Comparison of ENCODE assay signal across 30 cellular contexts in genomic region chr3:8903191-8903590, GRCh38.
"Had no signal": no experiment of that assay in that cellular context is flagged by ENCODE, and none has a peak within 500 bp of the region (broad histone marks: within the 10 kb centered on the region; RNA-seq: fewer than 3 reads in every experiment).

No MANE protein-coding gene starts in this region.

- H3K27me3 Mint-ChIP-seq: activated B cell treated with CpG ODN at 0.5 μM for 24 hours; activated naive CD8-positive, alpha-beta T cell treated with anti-CD3 and anti-CD28 coated beads, Interleukin-2, amount 10 ng/mL, durations not matched to agents 7 days and 5 days; brain; T-cell had no signal

- H3K4me2 ChIP-seq: hepatocyte had no signal

- H3K9me3 Mint-ChIP-seq: activated B cell treated with CpG ODN at 0.5 μM for 24 hours; activated naive CD4-positive, alpha-beta T cell treated with anti-CD3 and anti-CD28 coated beads for 36 hours; activated naive CD8-positive, alpha-beta T cell treated with anti-CD3 and anti-CD28 coated beads, Interleukin-2, amount 10 ng/mL, durations not matched to agents 7 days and 5 days; brain; nephron; T-cell had no signal

- H3K27ac Mint-ChIP-seq: activated B cell treated with CpG ODN at 0.5 μM for 24 hours; activated naive CD4-positive, alpha-beta T cell treated with anti-CD3 and anti-CD28 coated beads for 36 hours; activated naive CD8-positive, alpha-beta T cell treated with anti-CD3 and anti-CD28 coated beads, Interleukin-2, amount 10 ng/mL, durations not matched to agents 7 days and 5 days; brain; nephron; T-cell had no signal

- H2AFZ ChIP-seq: hepatocyte had no signal

- H3K36me3 ChIP-seq: neutrophil, pancreas, upper lobe of right lung had no signal

- H3K4me1 ChIP-seq: pancreas, upper lobe of right lung had no signal

- H3K27ac ChIP-seq: hepatocyte, neutrophil, pancreas, upper lobe of right lung had no signal

- H3K4me3 ChIP-seq: hepatocyte, pancreas, upper lobe of right lung had no signal

- DNase-seq: activated B cell treated with CpG ODN at 0.5 μM for 24 hours; activated CD4-positive, alpha-beta T cell treated with anti-CD3 and anti-CD28 coated beads for 4 hours; activated CD4-positive, alpha-beta T cell treated with anti-CD3 and anti-CD28 coated beads, Interleukin-2, amount 50 U/mL, for 48 hours; activated CD8-positive, alpha-beta memory T cell treated with anti-CD3 and anti-CD28 coated beads, Interleukin-2, amount 50 U/mL, for 48 hours; activated effector memory CD4-positive, alpha-beta T cell treated with Interleukin-2 at 50 U/mL for 16 hours; activated naive CD4-positive, alpha-beta T cell treated with anti-CD3 and anti-CD28 coated beads for 36 hours; activated naive CD8-positive, alpha-beta T cell treated with anti-CD3 and anti-CD28 coated beads, Interleukin-2, amount 10 ng/mL, durations not matched to agents 7 days and 5 days; activated T-cell treated with anti-CD3 and anti-CD28 coated beads, Interleukin-2, amount 50 U/mL, for 48 hours; amygdala; caudate nucleus; effector memory CD4-positive, alpha-beta T cell; glutamatergic neuron; left ventricle myocardium superior; mammary epithelial cell; midbrain; pancreas; right cardiac atrium; stimulated activated CD4-positive, alpha-beta T cell treated with anti-CD3 and anti-CD28 coated beads, Interleukin-12 subunit alpha, Interleukin-12 subunit beta, amount 100 ng/mL, for 4 hours; stimulated activated CD4-positive, alpha-beta T cell treated with anti-CD3 and anti-CD28 coated beads, Interleukin-4, amount 100 ng/mL, for 4 hours; stimulated activated naive CD8-positive, alpha-beta T cell treated with anti-CD3 and anti-CD28 coated beads, Interleukin-15, Interleukin-2, amounts not matched to agents 100 U/mL and 50 U/mL, for 24 hours; T-cell; upper lobe of right lung had no signal

- FAIRE-seq: colon, frontal cortex, pancreas, TTC549 had no signal

- H3K9me3 ChIP-seq: neutrophil, pancreas, upper lobe of right lung had no signal

- ATAC-seq: esophagus mucosa; left ventricle myocardium superior; pancreas; right cardiac atrium; stimulated activated naive CD8-positive, alpha-beta T cell treated with anti-CD3 and anti-CD28 coated beads, Interleukin-15, Interleukin-2, amounts not matched to agents 100 U/mL and 50 U/mL, for 24 hours; T-cell; upper lobe of right lung had no signal

- H3K4me1 Mint-ChIP-seq: activated B cell treated with CpG ODN at 0.5 μM for 24 hours; activated naive CD8-positive, alpha-beta T cell treated with anti-CD3 and anti-CD28 coated beads, Interleukin-2, amount 10 ng/mL, durations not matched to agents 7 days and 5 days; T-cell had no signal

- H3K4me3 Mint-ChIP-seq: activated B cell treated with CpG ODN at 0.5 μM for 24 hours; activated naive CD4-positive, alpha-beta T cell treated with anti-CD3 and anti-CD28 coated beads for 36 hours; activated naive CD8-positive, alpha-beta T cell treated with anti-CD3 and anti-CD28 coated beads, Interleukin-2, amount 10 ng/mL, durations not matched to agents 7 days and 5 days; brain; nephron; T-cell had no signal

- H3K79me2 ChIP-seq: hepatocyte had no signal

- H3K27me3 ChIP-seq: hepatocyte, neutrophil, pancreas, upper lobe of right lung had no signal
